ENCODE assay signal across 1 cellular context in the genomic region with DNA sequence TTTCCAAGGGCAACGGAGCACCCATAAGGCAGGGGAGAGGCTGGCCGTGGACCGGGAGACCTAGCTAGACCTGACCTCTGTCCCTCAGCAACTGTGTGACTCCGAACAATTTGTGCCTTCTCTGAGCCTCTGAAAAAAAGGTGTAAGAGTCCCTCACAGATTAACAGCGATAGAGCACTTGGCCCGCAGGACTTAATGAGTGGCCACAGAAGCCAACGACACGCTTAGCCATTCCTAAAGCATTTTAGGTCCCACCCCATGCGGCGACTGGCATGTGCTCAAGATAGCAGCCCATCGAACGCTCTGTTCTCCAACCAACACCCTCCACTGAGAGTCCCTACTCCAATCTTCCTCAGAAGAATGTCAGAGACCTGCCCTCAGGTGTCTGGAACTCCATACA.
TF ChIP-seq lines count a peak whose summit lies in the region.

No MANE protein-coding gene starts in this region.

TF ChIP-seq in GM23338, 12 proteins besides CTCF, POLR2A, EP300 and RAD21 (continued from another document):
- TF ChIP-seq, protein P1, sequence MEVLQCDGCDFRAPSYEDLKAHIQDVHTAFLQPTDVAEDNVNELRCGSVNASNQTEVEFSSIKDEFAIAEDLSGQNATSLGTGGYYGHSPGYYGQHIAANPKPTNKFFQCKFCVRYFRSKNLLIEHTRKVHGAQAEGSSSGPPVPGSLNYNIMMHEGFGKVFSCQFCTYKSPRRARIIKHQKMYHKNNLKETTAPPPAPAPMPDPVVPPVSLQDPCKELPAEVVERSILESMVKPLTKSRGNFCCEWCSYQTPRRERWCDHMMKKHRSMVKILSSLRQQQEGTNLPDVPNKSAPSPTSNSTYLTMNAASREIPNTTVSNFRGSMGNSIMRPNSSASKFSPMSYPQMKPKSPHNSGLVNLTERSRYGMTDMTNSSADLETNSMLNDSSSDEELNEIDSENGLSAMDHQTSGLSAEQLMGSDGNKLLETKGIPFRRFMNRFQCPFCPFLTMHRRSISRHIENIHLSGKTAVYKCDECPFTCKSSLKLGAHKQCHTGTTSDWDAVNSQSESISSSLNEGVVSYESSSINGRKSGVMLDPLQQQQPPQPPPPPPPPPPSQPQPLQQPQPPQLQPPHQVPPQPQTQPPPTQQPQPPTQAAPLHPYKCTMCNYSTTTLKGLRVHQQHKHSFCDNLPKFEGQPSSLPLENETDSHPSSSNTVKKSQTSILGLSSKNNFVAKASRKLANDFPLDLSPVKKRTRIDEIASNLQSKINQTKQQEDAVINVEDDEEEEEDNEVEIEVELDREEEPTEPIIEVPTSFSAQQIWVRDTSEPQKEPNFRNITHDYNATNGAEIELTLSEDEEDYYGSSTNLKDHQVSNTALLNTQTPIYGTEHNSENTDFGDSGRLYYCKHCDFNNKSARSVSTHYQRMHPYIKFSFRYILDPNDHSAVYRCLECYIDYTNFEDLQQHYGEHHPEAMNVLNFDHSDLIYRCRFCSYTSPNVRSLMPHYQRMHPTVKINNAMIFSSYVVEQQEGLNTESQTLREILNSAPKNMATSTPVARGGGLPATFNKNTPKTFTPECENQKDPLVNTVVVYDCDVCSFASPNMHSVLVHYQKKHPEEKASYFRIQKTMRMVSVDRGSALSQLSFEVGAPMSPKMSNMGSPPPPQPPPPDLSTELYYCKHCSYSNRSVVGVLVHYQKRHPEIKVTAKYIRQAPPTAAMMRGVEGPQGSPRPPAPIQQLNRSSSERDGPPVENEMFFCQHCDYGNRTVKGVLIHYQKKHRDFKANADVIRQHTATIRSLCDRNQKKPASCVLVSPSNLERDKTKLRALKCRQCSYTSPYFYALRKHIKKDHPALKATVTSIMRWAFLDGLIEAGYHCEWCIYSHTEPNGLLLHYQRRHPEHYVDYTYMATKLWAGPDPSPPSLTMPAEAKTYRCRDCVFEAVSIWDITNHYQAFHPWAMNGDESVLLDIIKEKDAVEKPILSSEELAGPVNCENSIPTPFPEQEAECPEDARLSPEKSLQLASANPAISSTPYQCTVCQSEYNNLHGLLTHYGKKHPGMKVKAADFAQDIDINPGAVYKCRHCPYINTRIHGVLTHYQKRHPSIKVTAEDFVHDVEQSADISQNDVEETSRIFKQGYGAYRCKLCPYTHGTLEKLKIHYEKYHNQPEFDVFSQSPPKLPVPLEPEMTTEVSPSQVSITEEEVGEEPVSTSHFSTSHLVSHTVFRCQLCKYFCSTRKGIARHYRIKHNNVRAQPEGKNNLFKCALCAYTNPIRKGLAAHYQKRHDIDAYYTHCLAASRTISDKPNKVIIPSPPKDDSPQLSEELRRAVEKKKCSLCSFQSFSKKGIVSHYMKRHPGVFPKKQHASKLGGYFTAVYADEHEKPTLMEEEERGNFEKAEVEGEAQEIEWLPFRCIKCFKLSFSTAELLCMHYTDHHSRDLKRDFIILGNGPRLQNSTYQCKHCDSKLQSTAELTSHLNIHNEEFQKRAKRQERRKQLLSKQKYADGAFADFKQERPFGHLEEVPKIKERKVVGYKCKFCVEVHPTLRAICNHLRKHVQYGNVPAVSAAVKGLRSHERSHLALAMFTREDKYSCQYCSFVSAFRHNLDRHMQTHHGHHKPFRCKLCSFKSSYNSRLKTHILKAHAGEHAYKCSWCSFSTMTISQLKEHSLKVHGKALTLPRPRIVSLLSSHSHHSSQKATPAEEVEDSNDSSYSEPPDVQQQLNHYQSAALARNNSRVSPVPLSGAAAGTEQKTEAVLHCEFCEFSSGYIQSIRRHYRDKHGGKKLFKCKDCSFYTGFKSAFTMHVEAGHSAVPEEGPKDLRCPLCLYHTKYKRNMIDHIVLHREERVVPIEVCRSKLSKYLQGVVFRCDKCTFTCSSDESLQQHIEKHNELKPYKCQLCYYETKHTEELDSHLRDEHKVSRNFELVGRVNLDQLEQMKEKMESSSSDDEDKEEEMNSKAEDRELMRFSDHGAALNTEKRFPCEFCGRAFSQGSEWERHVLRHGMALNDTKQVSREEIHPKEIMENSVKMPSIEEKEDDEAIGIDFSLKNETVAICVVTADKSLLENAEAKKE (CRISPR knock-in tag; IDR thresholded peaks at IDR 0.05) = no peak
- no peak for TF ChIP-seq CREB1 (CRISPR knock-in tag; IDR thresholded peaks at IDR 0.05; ENCODE audit: low read depth)
TF ChIP-seq in GM23338: peak in this region for 0.
